10 cellular contexts compared by ENCODE assay signal in the genomic region with DNA sequence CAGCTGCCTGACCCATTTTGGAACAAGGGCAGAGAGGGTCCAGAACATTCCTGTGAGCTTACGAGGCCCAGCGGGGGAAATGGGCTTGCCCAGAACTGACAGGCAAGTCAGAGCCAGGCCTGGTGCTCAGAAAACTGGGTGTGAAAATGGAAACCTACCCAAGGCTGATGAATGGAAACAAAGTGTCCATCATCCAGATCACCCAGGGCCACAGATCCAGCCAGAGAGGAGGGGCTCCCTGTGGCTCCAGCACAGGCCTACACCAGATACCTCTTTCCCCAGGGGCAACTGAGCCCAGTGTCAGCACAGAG. TPM values are rescaled to one million over a fixed set of nuclear protein-coding genes. Genes with fewer than 3 reads are reported as not detected.
DNase-seq lines count a peak whose midpoint lies in the region; ATAC-seq and TF ChIP-seq lines count a peak whose summit lies in the region.
"Had no signal": no experiment of that assay in that cellular context is flagged by ENCODE, and none has a peak within 500 bp of the region (broad histone marks: within the 10 kb centered on the region; RNA-seq: fewer than 3 reads in every experiment).

No MANE protein-coding gene starts in this region.

- TF ChIP-seq CTCF in AG10803 (conservative IDR thresholded peaks at IDR 0.05; ENCODE audit: low read length): no peak
- no peak for TF ChIP-seq CTCF in cardiac fibroblast (IDR thresholded peaks at IDR 0.05; ENCODE audit: low read depth, low read length)
- TF ChIP-seq CTCF in lower lobe of right lung (IDR thresholded peaks at IDR 0.05): no peak

- DNase-seq in AG10803 (ENCODE audit: low read depth) (peak; percentile 44), cardiac fibroblast (ENCODE audit: low read depth in 2 of 2) (peak; percentile 48 to 65), lower lobe of right lung (no peak), medulla oblongata (ENCODE audit: extremely low spot score) (no peak)
- DNase-seq in activated CD4-positive, alpha-beta T cell treated with anti-CD3 and anti-CD28 coated beads, Interleukin-2, amount 50 U/mL, for 1 hour: no peak
- DNase-seq: central memory CD4-positive, alpha-beta T cell; immature natural killer cell; NCI-H1092; OCI-M1 had no signal

- ATAC-seq in lower lobe of right lung (no peak), GM18858 (IDR thresholded peaks at IDR 0.05; ENCODE audit: unreplicated experiment) (no peak)

- peaks cover 24% of the 10 kb centered on the region for H3K36me3 ChIP-seq in lower lobe of right lung

- no peaks in the 10 kb centered on the region for H3K9me3 ChIP-seq in lower lobe of right lung

- peak overlapping the region; percentile 36 for H3K27ac ChIP-seq in lower lobe of right lung

- no peaks in the 10 kb centered on the region for H3K27me3 ChIP-seq in lower lobe of right lung (ENCODE audit: low read depth)

- no peak overlapping the region for H3K4me3 ChIP-seq in AG10803 (ENCODE audit: low read length)
- H3K4me3 ChIP-seq in cardiac fibroblast (replicated peaks in 1 of 2; ENCODE audit: low read depth in 2 of 2, low read length in 2 of 2): no peak overlapping the region
- H3K4me3 ChIP-seq in lower lobe of right lung: no peak overlapping the region

- intact Hi-C loops in lower lobe of right lung (cut with DNase I): no loop called here

- peaks cover 55% of the 10 kb centered on the region for H3K4me1 ChIP-seq in lower lobe of right lung

RNA-seq across cellular contexts. Expression of gene CLTB, which starts 3.1 kb away (rescaled TPM):
- total RNA-seq in lower lobe of right lung: 75.8 TPM

RNA-seq across cellular contexts. Expression of gene HIGD2A, which starts 24.7 kb away (rescaled TPM):
- total RNA-seq in lower lobe of right lung: 102 TPM

RNA-seq across cellular contexts. Expression of gene NOP16, which starts 24.8 kb away (rescaled TPM):
- 11.8 TPM for total RNA-seq in lower lobe of right lung

RNA-seq across cellular contexts. Expression of gene FAF2, which starts 35.0 kb away (rescaled TPM):
- total RNA-seq in lower lobe of right lung: 31.8 TPM

RNA-seq across cellular contexts. Expression of gene ARL10, which starts 47.9 kb away (rescaled TPM):
- 5.4 TPM for total RNA-seq in lower lobe of right lung

Comparison
In these comparisons a context has a peak if more than half of its experiments do, and no peak if none do; other contexts are left out.
1. DNase-seq: peak in AG10803 (single experiment) and cardiac fibroblast (2 of 2); none in lower lobe of right lung (single experiment), medulla oblongata (single experiment) and activated CD4-positive, alpha-beta T cell treated with anti-CD3 and anti-CD28 coated beads, Interleukin-2, amount 50 U/mL, for 1 hour (single experiment).